In the genomic region with DNA sequence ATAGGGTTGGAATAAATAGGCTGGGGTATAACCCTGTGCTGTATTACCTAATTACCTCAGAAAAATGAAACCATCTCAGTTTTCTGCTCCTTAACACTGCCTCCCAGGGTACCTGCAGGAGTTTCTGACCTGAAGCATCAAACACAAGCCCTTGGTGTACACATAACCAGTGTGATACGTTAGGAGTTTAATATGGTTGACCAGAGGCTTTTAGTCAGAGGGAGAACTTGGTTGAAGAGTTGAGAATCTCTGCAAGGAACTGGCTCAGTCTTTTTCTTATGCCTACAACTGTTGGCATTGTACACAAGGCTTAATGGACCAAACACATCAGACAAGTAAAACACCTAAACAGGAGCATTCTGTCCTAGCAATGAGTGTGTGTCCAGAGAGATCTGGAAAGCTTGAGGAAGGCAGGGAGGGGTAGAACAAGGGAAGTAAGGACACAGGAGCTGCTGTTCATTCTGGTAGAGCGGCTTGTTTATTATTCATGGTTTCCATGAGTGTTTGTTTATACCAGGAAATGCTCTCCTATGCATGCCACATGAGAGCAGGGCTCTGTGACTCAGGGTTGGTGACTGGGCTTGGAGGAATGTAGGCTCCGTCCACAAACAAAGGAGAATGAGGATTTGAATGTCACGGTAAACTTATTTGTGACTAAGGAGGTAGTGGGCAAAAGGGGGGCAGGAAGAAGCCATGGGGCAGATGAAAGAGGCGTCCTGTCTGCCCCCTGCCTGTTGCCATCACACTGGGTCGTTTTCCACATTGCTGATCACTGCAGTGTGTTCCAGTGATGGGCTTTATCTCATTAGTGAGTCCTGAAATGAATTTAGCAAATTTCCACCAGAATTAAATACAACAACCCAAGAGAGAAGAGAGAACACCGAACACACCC, we compare ENCODE assay signal across 9 cellular contexts. TPM values are rescaled to one million over a fixed set of nuclear protein-coding genes. Genes with fewer than 3 reads are reported as not detected.
DNase-seq lines count a peak whose midpoint lies in the region; ATAC-seq, FAIRE-seq and TF ChIP-seq lines count a peak whose summit lies in the region.
"Had no signal": no experiment of that assay in that cellular context is flagged by ENCODE, and none has a peak within 500 bp of the region (broad histone marks: within the 10 kb centered on the region; RNA-seq: fewer than 3 reads in every experiment).

No MANE protein-coding gene starts in this region.

- H4K20me1 ChIP-seq in HepG2 (ENCODE audit: insufficient read depth, low read length): no peaks in the 10 kb centered on the region

- peak overlapping the region; percentile 60 for H3K9ac ChIP-seq in HepG2 (ENCODE audit: insufficient read depth, low read depth, low read length)

- FAIRE-seq in A204.1 (lab: Jason Lieb, UNC) (peak; percentile 92), bronchial epithelial cell (lab: Jason Lieb, UNC) (peak; percentile 98), HepG2 (lab: Jason Lieb, UNC) (no peak)

- H3K4me3 ChIP-seq in bronchial epithelial cell (ENCODE audit: low read depth, low read length): no peak overlapping the region
- H3K4me3 ChIP-seq in HepG2 (replicated peaks in 1 of 3; ENCODE audit: insufficient read depth in 1 of 3, low read depth in 2 of 3, low read length in 3 of 3): peak overlapping the region in 2 of 3 experiments; percentile 44 to 50; a peak in 3 of 6 replicates
- H3K4me3 ChIP-seq: right lobe of liver had no signal

- H3K79me2 ChIP-seq in HepG2 (ENCODE audit: insufficient read depth, low read length): no peaks in the 10 kb centered on the region

- intact Hi-C loops in HepG2 (cut with micrococcal nuclease; ENCODE audit: unreplicated experiment): loop anchor here (5.0 kb wide), 1 partner anchor 41 kb away; no protein-coding TSS in a partner anchor

- H3K36me3 ChIP-seq in bronchial epithelial cell (ENCODE audit: control insufficient read depth, insufficient read depth, low read length) (no peaks in the 10 kb centered on the region), HepG2 (replicated peaks in 1 of 2; ENCODE audit: control insufficient read depth in 1 of 2, insufficient read depth in 2 of 2, low read length in 2 of 2) (no peaks in the 10 kb centered on the region)
- H3K36me3 ChIP-seq: right lobe of liver had no signal

- no peaks in the 10 kb centered on the region for H3K9me3 ChIP-seq in HepG2 (ENCODE audit: low read length)
- H3K9me3 ChIP-seq: right lobe of liver had no signal

- ATAC-seq in HepG2: peak; percentile 85
- no peak for ATAC-seq in HG02798 (IDR thresholded peaks at IDR 0.05; ENCODE audit: poor library complexity, unreplicated experiment)
- ATAC-seq in GM18519 (IDR thresholded peaks at IDR 0.05; ENCODE audit: low FRiP score, unreplicated experiment): no peak

- TF ChIP-seq CTCF in bronchial epithelial cell (IDR thresholded peaks at IDR 0.05; ENCODE audit: insufficient read depth, low read length, severe bottlenecking) (peak; percentile 28), HepG2 (CRISPR knock-in tag; IDR thresholded peaks at IDR 0.05) (peak; percentile 22; the same call in 1 of the 2 replicates), glutamatergic neuron (IDR thresholded peaks at IDR 0.05; ENCODE audit: partially characterized antibody, unreplicated experiment) (no peak)

- no peak overlapping the region for H3K4me3 Mint-ChIP-seq in glutamatergic neuron (ENCODE audit: unreplicated experiment)

- TF ChIP-seq RAD21 in HepG2 (CRISPR knock-in tag; IDR thresholded peaks at IDR 0.05): no peak

- DNase-seq in HT1080 (ENCODE audit: low read depth): peak; percentile 98
- peak; percentile 99 for DNase-seq in bronchial epithelial cell (ENCODE audit: low read depth)
- peak; percentile 90 for DNase-seq in HepG2 (ENCODE audit: low spot score)
- DNase-seq in NCI-H82 treated with DMSO at 0.1 percent for 48 hours (lab: John Stamatoyannopoulos, UW; ENCODE audit: unreplicated experiment): no peak
- DNase-seq in glutamatergic neuron: no peak
- DNase-seq: right lobe of liver had no signal

- peak overlapping the region; percentile 42 for H3K27ac ChIP-seq in HepG2 (ENCODE audit: extremely low read length, insufficient read depth, low read length)

- H3K4me1 Mint-ChIP-seq in glutamatergic neuron (ENCODE audit: low read depth, unreplicated experiment): no peaks in the 10 kb centered on the region

- peaks cover 64% of the 10 kb centered on the region for H3K4me1 ChIP-seq in HepG2 (ENCODE audit: insufficient read depth, low read length)

- CTCF ChIA-PET in HepG2 (lab: Yijun Ruan, JAX; ENCODE audit: low intra/inter-chr PET ratio, low total read pairs): no interaction called here

- H3K27me3 ChIP-seq in bronchial epithelial cell (ENCODE audit: control insufficient read depth, insufficient read depth, low read length) (no peaks in the 10 kb centered on the region), HepG2 (ENCODE audit: control insufficient read depth in 1 of 2, insufficient read depth in 2 of 2, low read length in 2 of 2) (peaks cover 0 to 5% of the 10 kb centered on the region in 2 experiments; a peak in 2 of 5 replicates)
- H3K27me3 ChIP-seq: right lobe of liver had no signal

- 16% methylated on average over 7 of the region's 7 CpGs for WGBS in HepG2 (ENCODE audit: low lambda C conversion rate)

- no peak for TF ChIP-seq POLR2A in HepG2 (IDR thresholded peaks at IDR 0.05; ENCODE audit: insufficient read depth in 1 of 2, low read depth in 2 of 2, low read length in 2 of 2)

- H3K4me2 ChIP-seq in HepG2 (ENCODE audit: low read depth, low read length): peak overlapping the region; percentile 67

- POLR2A ChIA-PET in HepG2 (lab: Yijun Ruan, JAX): interaction anchor here (0.6 to 2.2 kb wide), 4 partner anchors 12 to 39 kb away, joined by 3 to 18 read pairs (median 5); a partner anchor contains a TSS

- H3K36me3 Mint-ChIP-seq in glutamatergic neuron (ENCODE audit: unreplicated experiment): no peaks in the 10 kb centered on the region

- H3K27ac Mint-ChIP-seq in glutamatergic neuron (ENCODE audit: unreplicated experiment): no peak overlapping the region

- no peak overlapping the region for H2AFZ ChIP-seq in HepG2 (ENCODE audit: low read length)

- H3K27me3 Mint-ChIP-seq in glutamatergic neuron (ENCODE audit: unreplicated experiment): no peaks in the 10 kb centered on the region

- peaks cover 4% of the 10 kb centered on the region for H3K9me3 Mint-ChIP-seq in glutamatergic neuron (ENCODE audit: unreplicated experiment)

- no TSS peak for BruUV-seq in HepG2 (replicated peaks; lab: Mats Ljungman, UMichigan)

- peak in 1 of 2 experiments; percentile 73; a peak in 1 of 4 replicates for TF ChIP-seq EP300 in HepG2 (IDR thresholded peaks at IDR 0.05; ENCODE audit: low read depth in 2 of 2, low read length in 2 of 2)
- no peak for TF ChIP-seq EP300 in HepG2 (CRISPR knock-in tag; IDR thresholded peaks at IDR 0.05; ENCODE audit: borderline replicate concordance)

- in situ Hi-C loops in HepG2 (cut with HindIII; ENCODE audit: extremely low pct_ligation_motif_present, low pct_unique_long_range_greater_than_20kb): no loop called here

TF ChIP-seq in HepG2, 621 proteins besides CTCF, POLR2A, EP300 and RAD21 (continues in another document):
- TF ChIP-seq BHLHE40 (IDR thresholded peaks at IDR 0.05; ENCODE audit: low read length) (0 out of 2 replicates have a peak, but pooled peaks have one; percentile 22), SRSF4 (IDR thresholded peaks at IDR 0.05; ENCODE audit: low read depth, low read length, poor library complexity, severe bottlenecking) (no peak), GZF1 (CRISPR knock-in tag; IDR thresholded peaks at IDR 0.05) (no peak), ZNF768 (CRISPR knock-in tag; IDR thresholded peaks at IDR 0.05) (no peak)
- TF ChIP-seq, protein P1, sequence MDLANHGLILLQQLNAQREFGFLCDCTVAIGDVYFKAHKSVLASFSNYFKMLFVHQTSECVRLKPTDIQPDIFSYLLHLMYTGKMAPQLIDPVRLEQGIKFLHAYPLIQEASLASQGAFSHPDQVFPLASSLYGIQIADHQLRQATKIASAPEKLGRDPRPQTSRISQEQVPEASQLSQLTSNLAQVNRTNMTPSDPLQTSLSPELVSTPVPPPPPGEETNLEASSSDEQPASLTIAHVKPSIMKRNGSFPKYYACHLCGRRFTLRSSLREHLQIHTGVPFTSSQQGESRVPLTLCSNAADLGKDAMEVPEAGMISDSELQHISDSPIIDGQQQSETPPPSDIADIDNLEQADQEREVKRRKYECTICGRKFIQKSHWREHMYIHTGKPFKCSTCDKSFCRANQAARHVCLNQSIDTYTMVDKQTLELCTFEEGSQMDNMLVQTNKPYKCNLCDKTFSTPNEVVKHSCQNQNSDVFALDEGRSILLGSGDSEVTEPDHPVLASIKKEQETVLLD (CRISPR knock-in tag; IDR thresholded peaks at IDR 0.05; ENCODE audit: low read depth): no peak

RNA-seq across cellular contexts. Expression of a gene that starts 11.9 kb away (rescaled TPM):
- total RNA-seq in HT1080 (2014; rRNA removed; shearing (Covaris generic)): 4.6 and 7.7 TPM in 2 replicates
- polyA plus RNA-seq in HT1080 (2015; cell fraction: cytosol; rRNA removed): 1.6 and 2.5 TPM in 2 replicates
- polyA plus RNA-seq in HT1080 (2015; cell fraction: nucleus; rRNA removed): 5.6 and 19.6 TPM in 2 replicates
- total RNA-seq in bronchial epithelial cell (2.1 and 3.2 TPM in 2 replicates), HepG2 (2016; rRNA removed; fragmentation: Illumina TruSeq; extraction: Trizol) (11.3 and 13.7 TPM in 2 replicates), glutamatergic neuron (ENCODE audit: unreplicated experiment) (7.4 TPM)
- 11.8 and 12.8 TPM in 2 replicates for total RNA-seq in HepG2 (2016; cell fraction: cytosol; rRNA removed; fragmentation: Illumina TruSeq; extraction: Trizol; ENCODE audit: low read depth)
- total RNA-seq in HepG2 (2016; cell fraction: insoluble cytoplasmic fraction; rRNA removed; fragmentation: Illumina TruSeq; extraction: Trizol): 10.7 and 11.9 TPM in 2 replicates
- total RNA-seq in HepG2 (2016; cell fraction: membrane; rRNA removed; fragmentation: Illumina TruSeq; extraction: Trizol): 14.0 and 14.4 TPM in 2 replicates
- total RNA-seq in HepG2 (2016; cell fraction: nucleus; rRNA removed; fragmentation: Illumina TruSeq; extraction: Trizol): 14.8 and 20.6 TPM in 2 replicates
- 11.9 and 14.2 TPM in 2 replicates for polyA plus RNA-seq in HepG2 (2011; rRNA removed)
- 7.6 and 7.8 TPM in 2 replicates for polyA plus RNA-seq in HepG2 (2011; cell fraction: cytosol; rRNA removed)
- polyA plus RNA-seq in HepG2 (2011; cell fraction: nucleus; rRNA removed): 16.9 and 19.6 TPM in 2 replicates
- 9.0 and 12.6 TPM in 2 replicates for polyA plus RNA-seq in HepG2 (2012)
- 0.14 and 0.44 TPM in 2 replicates for polyA plus RNA-seq in HepG2 (2016; cell fraction: cytosol; fragmentation: Illumina TruSeq; extraction: Trizol; ENCODE audit: low read depth)
- 8.3 and 9.4 TPM in 2 replicates for polyA plus RNA-seq in HepG2 (2016; cell fraction: insoluble cytoplasmic fraction; fragmentation: Illumina TruSeq; extraction: Trizol; ENCODE audit: low read depth)
- 1.0 and 1.1 TPM in 2 replicates for polyA plus RNA-seq in HepG2 (2016; cell fraction: membrane; fragmentation: Illumina TruSeq; extraction: Trizol; ENCODE audit: low read depth)
- 19.2 and 24.3 TPM in 2 replicates for polyA plus RNA-seq in HepG2 (2016; cell fraction: nucleus; fragmentation: Illumina TruSeq; extraction: Trizol; ENCODE audit: insufficient read depth, low read depth)
- polyA minus RNA-seq in HepG2 (2011; rRNA and poly(A)+ RNA removed; ENCODE audit: low replicate concordance): 7.6 and 24.7 TPM in 2 replicates
- polyA minus RNA-seq in HepG2 (2011; cell fraction: cytosol; rRNA and poly(A)+ RNA removed): 12.2 and 13.8 TPM in 2 replicates
- polyA minus RNA-seq in HepG2 (2011; cell fraction: nucleus; rRNA and poly(A)+ RNA removed): 33.6 and 33.8 TPM in 2 replicates

Comparison
In these comparisons a context has a peak if more than half of its experiments do, and no peak if none do; other contexts are left out.
1. DNase-seq: peak in HT1080 (single experiment), bronchial epithelial cell (single experiment) and HepG2 (single experiment); none in NCI-H82 treated with DMSO at 0.1 percent for 48 hours (single experiment) and glutamatergic neuron (single experiment).